In the genomic region with DNA sequence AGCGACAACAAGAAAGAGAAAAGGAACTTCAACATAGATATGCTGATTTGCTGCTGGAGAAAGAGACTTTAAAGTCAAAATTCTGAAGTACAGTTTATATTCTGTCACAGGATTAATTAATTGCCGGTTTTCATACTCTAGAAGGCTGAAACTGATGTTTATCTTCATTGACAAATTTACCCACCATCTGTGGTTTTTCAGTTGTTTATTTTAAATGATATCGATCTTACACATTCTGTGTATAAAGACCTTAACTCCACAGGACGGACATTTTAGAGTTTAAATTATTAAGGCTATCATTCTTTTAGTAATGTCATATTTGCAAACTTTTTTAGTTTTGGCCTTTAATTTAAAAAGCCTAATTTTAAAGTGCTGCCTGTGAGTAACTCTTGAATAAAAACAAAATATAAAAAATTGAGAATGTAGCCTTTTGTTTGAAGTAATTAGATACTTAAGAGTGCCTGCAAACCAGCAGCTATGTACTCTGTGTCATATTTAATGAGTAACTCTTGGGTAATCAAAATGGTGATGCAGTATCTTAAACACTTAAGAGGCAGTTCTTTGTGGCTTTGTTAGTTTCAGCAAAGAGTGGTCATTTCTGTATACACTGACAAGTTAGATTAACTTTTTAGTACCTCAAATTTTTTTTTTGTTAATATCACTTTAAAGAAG, we compare ENCODE assay signal across 13 cellular contexts. TPM values are rescaled to one million over a fixed set of nuclear protein-coding genes. Genes with fewer than 3 reads are reported as not detected.
DNase-seq lines count a peak whose midpoint lies in the region; ATAC-seq, FAIRE-seq and TF ChIP-seq lines count a peak whose summit lies in the region.
"Had no signal": no experiment of that assay in that cellular context is flagged by ENCODE, and none has a peak within 500 bp of the region (broad histone marks: within the 10 kb centered on the region; RNA-seq: fewer than 3 reads in every experiment).

No MANE protein-coding gene starts in this region.

- peaks cover 23% of the 10 kb centered on the region for H3K36me3 ChIP-seq in GM23248 (ENCODE audit: low read depth)
- peaks cover 14% of the 10 kb centered on the region; the same call in 1 of the 2 replicates for H3K36me3 ChIP-seq in Panc1 (ENCODE audit: control insufficient read depth, insufficient read depth, low read length)
- H3K36me3 ChIP-seq in small intestine (ENCODE audit: control insufficient read depth in 2 of 2, insufficient read depth in 2 of 2, low read length in 2 of 2), result peaks cover 3 to 11% of the 10 kb centered on the region in 2 donors

- DNase-seq in GM23248 (peak; percentile 92), Panc1 (ENCODE audit: low read depth, low spot score) (no peak), fibroblast of gingiva (ENCODE audit: low read depth) (peak; percentile 85), small intestine (no peak), NCI-H2029 (lab: John Stamatoyannopoulos, UW) (no peak), GM13976 (ENCODE audit: low spot score) (no peak), HUDEP-2 (lab: John Stamatoyannopoulos, UW; ENCODE audit: unreplicated experiment in 76 of 76) (no peak), NAMALWA (ENCODE audit: low spot score) (no peak)
- DNase-seq: activated CD4-positive, alpha-beta memory T cell treated with anti-CD3 and anti-CD28 coated beads, Interleukin-2, amount 10 ng/mL, durations not matched to agents 7 days and 5 days; effector memory CD8-positive, alpha-beta T cell; NCI-H524; thyroid gland had no signal

- peak; percentile 5 for FAIRE-seq in small intestine (lab: Jason Lieb, UNC)

- CTCF ChIA-PET in Panc1 (lab: Charles Lee), result no interaction called here

- WGBS in GM23248 (ENCODE audit: low coverage in 1 of 2, low lambda C conversion rate in 2 of 2, missing lambda C conversion rate in 2 of 2), 2 experiments, result 55 to 61% methylated on average over 4 of the region's 4 CpGs
- 67 to 81% (median 78%) methylated on average over 4 of the region's 4 CpGs for WGBS in small intestine, 3 donors

- no peaks in the 10 kb centered on the region for H3K27me3 ChIP-seq in GM23248 (replicated peaks; ENCODE audit: insufficient read depth)
- H3K27me3 ChIP-seq in Panc1 (ENCODE audit: control insufficient read depth, insufficient read depth, low read length), result no peaks in the 10 kb centered on the region
- no peaks in the 10 kb centered on the region for H3K27me3 ChIP-seq in small intestine (ENCODE audit: control insufficient read depth in 2 of 2, insufficient read depth in 2 of 2, low read length in 2 of 2)
- H3K27me3 ChIP-seq: thyroid gland had no signal

- H2AFZ ChIP-seq in GM23248, result no peak overlapping the region

- intact Hi-C loops in Panc1 (cut with micrococcal nuclease; ENCODE audit: unreplicated experiment), result no loop called here

- no TSS peak for BruUV-seq in Panc1 (replicated peaks; lab: Mats Ljungman, UMichigan)

- H3K9me3 ChIP-seq in GM23248 (ENCODE audit: low read depth) (no peaks in the 10 kb centered on the region), Panc1 (ENCODE audit: control insufficient read depth, insufficient read depth, low read depth, low read length) (peaks cover 3% of the 10 kb centered on the region; the same call in 1 of the 2 replicates), small intestine (ENCODE audit: control insufficient read depth, low read depth) (no peaks in the 10 kb centered on the region)
- H3K9me3 ChIP-seq: thyroid gland had no signal

- in situ Hi-C loops in GM23248 (cut with MboI) (no loop called here), Panc1 (cut with HindIII; ENCODE audit: low pct_unique_long_range_greater_than_20kb, low sequenced_read_pairs) (no loop called here), GM13976 (cut with MboI; ENCODE audit: low sequenced_read_pairs, unreplicated experiment) (no loop called here)

- peaks cover 27% of the 10 kb centered on the region for H3F3A ChIP-seq in GM23248 (ENCODE audit: insufficient read depth)

- H3K79me2 ChIP-seq in GM23248 (ENCODE audit: insufficient read depth), result peaks cover 29% of the 10 kb centered on the region

- no peaks in the 10 kb centered on the region for H3K9me2 ChIP-seq in GM23248 (ENCODE audit: insufficient read depth)

- POLR2A ChIA-PET in Panc1 (lab: Charles Lee), result interaction anchor here (0.7 kb wide), 1 partner anchor 14 kb away, joined by 3 read pairs; no protein-coding TSS in a partner anchor

- peaks cover 28% of the 10 kb centered on the region for H3K4me1 ChIP-seq in GM23248 (ENCODE audit: insufficient read depth)
- no peaks in the 10 kb centered on the region for H3K4me1 ChIP-seq in Panc1 (ENCODE audit: control insufficient read depth, insufficient read depth, low read length)
- H3K4me1 ChIP-seq in small intestine (ENCODE audit: control insufficient read depth in 2 of 2, insufficient read depth in 1 of 2, low read depth in 1 of 2, low read length in 1 of 2), result no peaks in the 10 kb centered on the region
- H3K4me1 ChIP-seq: thyroid gland had no signal

- peak overlapping the region; percentile 59 for H3K4me2 ChIP-seq in GM23248 (ENCODE audit: unreplicated experiment)
- H3K4me2 ChIP-seq: KMS-11 had no signal

- no peaks in the 10 kb centered on the region for H4K20me1 ChIP-seq in GM23248 (ENCODE audit: insufficient read depth)

- peak overlapping the region; percentile 50 for H3K27ac ChIP-seq in GM23248
- no peak overlapping the region for H3K27ac ChIP-seq in Panc1 (ENCODE audit: low read length)
- no peak overlapping the region for H3K27ac ChIP-seq in small intestine (ENCODE audit: low read depth in 1 of 2, low read length in 1 of 2)
- H3K27ac ChIP-seq: KMS-11, thyroid gland had no signal

- no peak for TF ChIP-seq CTCF in Panc1 (IDR thresholded peaks at IDR 0.05)
- no peak for TF ChIP-seq CTCF in GM13976 (IDR thresholded peaks at IDR 0.05; ENCODE audit: borderline replicate concordance, control extremely low read depth, extremely low read depth, insufficient read depth, missing control alignments)

- H3K9ac ChIP-seq in GM23248, result peak overlapping the region; percentile 22
- H3K9ac ChIP-seq: KMS-11 had no signal

- H3K4me3 ChIP-seq in GM23248 (no peak overlapping the region), Panc1 (ENCODE audit: low read depth in 2 of 2, low read length in 2 of 2) (no peak overlapping the region), small intestine (ENCODE audit: low read depth in 1 of 2, low read length in 2 of 2) (no peak overlapping the region)
- H3K4me3 ChIP-seq: thyroid gland had no signal

- ATAC-seq in Panc1, result 0 out of 2 replicates have a peak, but pooled peaks have one; percentile 66
- ATAC-seq: effector memory CD8-positive, alpha-beta T cell had no signal

RNA-seq across cellular contexts. Expression of gene CDC5L, which starts 59.3 kb away (rescaled TPM):
- total RNA-seq in GM23248 (2014; rRNA removed; shearing (Covaris generic)), result 20.4 and 22.3 TPM in 2 replicates
- polyA plus RNA-seq in GM23248 (2016; fragmentation: Nextera tagmentation; extraction: Ambion mirVana) (15.3 and 15.9 TPM in 2 replicates), small intestine (1 to 10 TPM; 8.6 to 9.9 (median 9.6) TPM)
- total RNA-seq in Panc1 (2021; ENCODE audit: unreplicated experiment), result 23.3 TPM
- polyA plus RNA-seq in Panc1 (2012; ENCODE audit: insufficient read length), result 9.6 TPM

Comparison
In these comparisons a context has a peak if more than half of its experiments do, and no peak if none do; other contexts are left out.
1. DNase-seq: peak in GM23248 (single experiment) and fibroblast of gingiva (single experiment); none in Panc1 (single experiment), small intestine (single experiment), NCI-H2029 (single experiment), GM13976 (single experiment), HUDEP-2 (0 of 76) and NAMALWA (single experiment).